Comparison of ENCODE assay signal across 11 cellular contexts in the genomic region with DNA sequence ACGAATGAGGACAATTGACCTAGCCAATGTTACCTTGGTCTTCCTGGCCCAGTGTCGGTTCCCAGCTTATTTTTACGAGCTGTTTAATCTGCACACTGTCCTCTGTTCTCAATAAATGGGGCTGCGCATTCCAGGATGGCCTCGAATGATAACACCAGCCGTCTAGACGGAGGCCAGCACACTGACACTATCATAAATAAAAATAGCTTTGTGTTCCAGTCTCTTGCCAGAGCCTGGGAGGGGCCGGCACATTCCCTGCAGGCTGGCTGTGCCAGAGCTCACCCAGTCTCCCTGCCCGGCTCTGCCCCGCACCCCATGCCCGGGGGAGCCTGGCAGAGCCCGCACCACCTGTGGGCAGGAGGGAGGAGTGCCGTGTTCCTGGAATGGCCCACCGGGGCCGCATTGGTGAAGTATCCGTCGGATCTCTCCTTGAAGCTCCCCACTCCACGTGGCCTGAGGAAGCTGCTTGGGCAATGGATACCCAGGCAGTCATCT.
DNase-seq lines count a peak whose midpoint lies in the region; ATAC-seq and TF ChIP-seq lines count a peak whose summit lies in the region.
"Had no signal": no experiment of that assay in that cellular context is flagged by ENCODE, and none has a peak within 500 bp of the region (broad histone marks: within the 10 kb centered on the region; RNA-seq: fewer than 3 reads in every experiment).

No MANE protein-coding gene starts in this region.

- peak; percentile 37 for DNase-seq in ELF-1 (ENCODE audit: low read depth, low spot score)
- peak in 8 of 10 donors; percentile 46 to 77 (median 68) for DNase-seq in dorsolateral prefrontal cortex
- DNase-seq in gastrocnemius medialis = peak; percentile 88 to 94
- no peak for DNase-seq in posterior vena cava (ENCODE audit: low spot score)
- DNase-seq in DMS153 (lab: John Stamatoyannopoulos, UW) = no peak
- no peak for DNase-seq in effector memory CD4-positive, alpha-beta T cell
- DNase-seq: stimulated activated CD4-positive, alpha-beta T cell treated with anti-CD3 and anti-CD28 coated beads, Interleukin-4, amount 100 ng/mL, for 1 hour had no signal

- in situ Hi-C loops in gastrocnemius medialis (cut with MboI; ENCODE audit: low sequenced_read_pairs in 4 of 4) = no loop called here

- peak; percentile 45 to 57 for TF ChIP-seq POLR2A in gastrocnemius medialis (IDR thresholded peaks at IDR 0.05)

- H3K36me3 ChIP-seq in liver (ENCODE audit: control insufficient read depth in 4 of 4, insufficient read depth in 3 of 4, low read depth in 1 of 4, low read length in 3 of 4) (no peaks in the 10 kb centered on the region), gastrocnemius medialis (no peaks in the 10 kb centered on the region)
- no peaks in the 10 kb centered on the region for H3K36me3 ChIP-seq in effector memory CD4-positive, alpha-beta T cell (ENCODE audit: control insufficient read depth, insufficient read depth, low read length)
- H3K36me3 ChIP-seq: BLaER1, tibial nerve had no signal

- H3K9me3 ChIP-seq in liver (ENCODE audit: control insufficient read depth in 4 of 4, low read length in 3 of 4) (no peaks in the 10 kb centered on the region), gastrocnemius medialis (no peaks in the 10 kb centered on the region)
- no peaks in the 10 kb centered on the region for H3K9me3 ChIP-seq in effector memory CD4-positive, alpha-beta T cell (ENCODE audit: control insufficient read depth, low read length)
- H3K9me3 ChIP-seq: BLaER1, tibial nerve had no signal

- H3K27me3 ChIP-seq in dorsolateral prefrontal cortex (no peaks in the 10 kb centered on the region), liver (ENCODE audit: control insufficient read depth in 4 of 4, insufficient read depth in 4 of 4, low read length in 3 of 4) (no peaks in the 10 kb centered on the region), gastrocnemius medialis (no peaks in the 10 kb centered on the region)
- H3K27me3 ChIP-seq in effector memory CD4-positive, alpha-beta T cell (replicated peaks; ENCODE audit: control insufficient read depth, insufficient read depth, low read length, poor library complexity, severe bottlenecking) = no peaks in the 10 kb centered on the region
- H3K27me3 ChIP-seq: BLaER1, tibial nerve had no signal

- ATAC-seq in gastrocnemius medialis (peak; percentile 87 to 90), HG02884 (IDR thresholded peaks at IDR 0.05; ENCODE audit: unreplicated experiment) (no peak)

- no peak for TF ChIP-seq RAD21 in liver (IDR thresholded peaks at IDR 0.05)

- H3K4me3 ChIP-seq in dorsolateral prefrontal cortex = no peak overlapping the region
- H3K4me3 ChIP-seq in liver (ENCODE audit: low read depth in 1 of 3, low read length in 3 of 3) = no peak overlapping the region
- H3K4me3 ChIP-seq in gastrocnemius medialis = peak overlapping the region in 2 of 4 donors; percentile 13 to 19
- no peak overlapping the region for H3K4me3 ChIP-seq in effector memory CD4-positive, alpha-beta T cell (ENCODE audit: insufficient read depth, low read depth, low read length, poor library complexity, severe bottlenecking)
- H3K4me3 ChIP-seq: BLaER1, tibial nerve had no signal

- intact Hi-C loops in dorsolateral prefrontal cortex (cut with DNase I) (loop anchor here in 1 of 2 donors (5.0 kb wide), 1 partner anchor 92 kb away; a partner anchor contains a TSS), gastrocnemius medialis (cut with DNase I; ENCODE audit: low total_unique reads) (loop anchor here (2.0 kb wide), 2 partner anchors 52 to 94 kb away; no protein-coding TSS in a partner anchor), posterior vena cava (cut with DNase I) (no loop called here)

- H3K9ac ChIP-seq in liver (ENCODE audit: low read depth in 1 of 2, low read length in 2 of 2) = no peak overlapping the region
- H3K9ac ChIP-seq: BLaER1 had no signal

- no peaks in the 10 kb centered on the region for H3K4me1 ChIP-seq in liver (ENCODE audit: control insufficient read depth in 4 of 4, insufficient read depth in 4 of 4, low read length in 3 of 4)
- H3K4me1 ChIP-seq in gastrocnemius medialis = peaks cover 33 to 36% of the 10 kb centered on the region in 2 donors
- H3K4me1 ChIP-seq in effector memory CD4-positive, alpha-beta T cell (ENCODE audit: control insufficient read depth, insufficient read depth, low read length, poor library complexity, severe bottlenecking) = no peaks in the 10 kb centered on the region

- H3K27ac ChIP-seq in dorsolateral prefrontal cortex (peak overlapping the region in 58 of 59 donors; percentile 33 to 100 (median 97)), liver (ENCODE audit: low read depth in 1 of 2, low read length in 2 of 2) (no peak overlapping the region), gastrocnemius medialis (peak overlapping the region; percentile 87 to 96 (median 90))
- H3K27ac ChIP-seq in effector memory CD4-positive, alpha-beta T cell (ENCODE audit: insufficient read depth, low read length, poor library complexity, severe bottlenecking) = no peak overlapping the region
- H3K27ac ChIP-seq: BLaER1 had no signal

- TF ChIP-seq CTCF in dorsolateral prefrontal cortex (IDR thresholded peaks at IDR 0.05 in 54 of 56, conservative IDR thresholded peaks at IDR 0.05 in 2 of 56; ENCODE audit: low read depth in 1 of 56, partially characterized antibody in 56 of 56) = peak in 5 of 56 donors; percentile 10 to 18 (median 12)
- no peak for TF ChIP-seq CTCF in liver (IDR thresholded peaks at IDR 0.05; ENCODE audit: low read depth, low read length, missing input control)
- peak in 1 of 5 experiments; percentile 42 for TF ChIP-seq CTCF in gastrocnemius medialis (IDR thresholded peaks at IDR 0.05 in 4 of 5, conservative IDR thresholded peaks at IDR 0.05 in 1 of 5)

- WGBS in liver = 74% methylated on average over 18 of the region's 18 CpGs

TF ChIP-seq in liver, 16 proteins besides CTCF, POLR2A, EP300 and RAD21:
- TF ChIP-seq, protein P1, sequence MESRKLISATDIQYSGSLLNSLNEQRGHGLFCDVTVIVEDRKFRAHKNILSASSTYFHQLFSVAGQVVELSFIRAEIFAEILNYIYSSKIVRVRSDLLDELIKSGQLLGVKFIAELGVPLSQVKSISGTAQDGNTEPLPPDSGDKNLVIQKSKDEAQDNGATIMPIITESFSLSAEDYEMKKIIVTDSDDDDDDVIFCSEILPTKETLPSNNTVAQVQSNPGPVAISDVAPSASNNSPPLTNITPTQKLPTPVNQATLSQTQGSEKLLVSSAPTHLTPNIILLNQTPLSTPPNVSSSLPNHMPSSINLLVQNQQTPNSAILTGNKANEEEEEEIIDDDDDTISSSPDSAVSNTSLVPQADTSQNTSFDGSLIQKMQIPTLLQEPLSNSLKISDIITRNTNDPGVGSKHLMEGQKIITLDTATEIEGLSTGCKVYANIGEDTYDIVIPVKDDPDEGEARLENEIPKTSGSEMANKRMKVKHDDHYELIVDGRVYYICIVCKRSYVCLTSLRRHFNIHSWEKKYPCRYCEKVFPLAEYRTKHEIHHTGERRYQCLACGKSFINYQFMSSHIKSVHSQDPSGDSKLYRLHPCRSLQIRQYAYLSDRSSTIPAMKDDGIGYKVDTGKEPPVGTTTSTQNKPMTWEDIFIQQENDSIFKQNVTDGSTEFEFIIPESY (IDR thresholded peaks at IDR 0.05) = no peak
- TF ChIP-seq HNF4G (IDR thresholded peaks at IDR 0.05) (no peak), GABPA (IDR thresholded peaks at IDR 0.05 in 1 of 2, conservative IDR thresholded peaks at IDR 0.05 in 1 of 2) (no peak), NR2F2 (IDR thresholded peaks at IDR 0.05) (peak; percentile 36), JUND (IDR thresholded peaks at IDR 0.05) (no peak)
- TF ChIP-seq, protein P2, sequence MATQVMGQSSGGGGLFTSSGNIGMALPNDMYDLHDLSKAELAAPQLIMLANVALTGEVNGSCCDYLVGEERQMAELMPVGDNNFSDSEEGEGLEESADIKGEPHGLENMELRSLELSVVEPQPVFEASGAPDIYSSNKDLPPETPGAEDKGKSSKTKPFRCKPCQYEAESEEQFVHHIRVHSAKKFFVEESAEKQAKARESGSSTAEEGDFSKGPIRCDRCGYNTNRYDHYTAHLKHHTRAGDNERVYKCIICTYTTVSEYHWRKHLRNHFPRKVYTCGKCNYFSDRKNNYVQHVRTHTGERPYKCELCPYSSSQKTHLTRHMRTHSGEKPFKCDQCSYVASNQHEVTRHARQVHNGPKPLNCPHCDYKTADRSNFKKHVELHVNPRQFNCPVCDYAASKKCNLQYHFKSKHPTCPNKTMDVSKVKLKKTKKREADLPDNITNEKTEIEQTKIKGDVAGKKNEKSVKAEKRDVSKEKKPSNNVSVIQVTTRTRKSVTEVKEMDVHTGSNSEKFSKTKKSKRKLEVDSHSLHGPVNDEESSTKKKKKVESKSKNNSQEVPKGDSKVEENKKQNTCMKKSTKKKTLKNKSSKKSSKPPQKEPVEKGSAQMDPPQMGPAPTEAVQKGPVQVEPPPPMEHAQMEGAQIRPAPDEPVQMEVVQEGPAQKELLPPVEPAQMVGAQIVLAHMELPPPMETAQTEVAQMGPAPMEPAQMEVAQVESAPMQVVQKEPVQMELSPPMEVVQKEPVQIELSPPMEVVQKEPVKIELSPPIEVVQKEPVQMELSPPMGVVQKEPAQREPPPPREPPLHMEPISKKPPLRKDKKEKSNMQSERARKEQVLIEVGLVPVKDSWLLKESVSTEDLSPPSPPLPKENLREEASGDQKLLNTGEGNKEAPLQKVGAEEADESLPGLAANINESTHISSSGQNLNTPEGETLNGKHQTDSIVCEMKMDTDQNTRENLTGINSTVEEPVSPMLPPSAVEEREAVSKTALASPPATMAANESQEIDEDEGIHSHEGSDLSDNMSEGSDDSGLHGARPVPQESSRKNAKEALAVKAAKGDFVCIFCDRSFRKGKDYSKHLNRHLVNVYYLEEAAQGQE (IDR thresholded peaks at IDR 0.05) = no peak

Comparison
In these comparisons a context has a peak if more than half of its experiments do, and no peak if none do; other contexts are left out.
1. DNase-seq: peak in ELF-1 (single experiment), dorsolateral prefrontal cortex (8 of 10) and gastrocnemius medialis (2 of 2); none in posterior vena cava (single experiment), DMS153 (single experiment) and effector memory CD4-positive, alpha-beta T cell (0 of 3).
2. H3K27ac ChIP-seq: peak in dorsolateral prefrontal cortex (58 of 59) and gastrocnemius medialis (4 of 4); none in liver (0 of 2) and effector memory CD4-positive, alpha-beta T cell (single experiment).